In genomic region chr22:26383968-26384576, GRCh38 we compare ENCODE assay signal across 27 cellular contexts.
"Had no signal": no experiment of that assay in that cellular context is flagged by ENCODE, and none has a peak within 500 bp of the region (broad histone marks: within the 10 kb centered on the region; RNA-seq: fewer than 3 reads in every experiment).

No MANE protein-coding gene starts in this region.

- H3K36me3 Mint-ChIP-seq: activated naive CD8-positive, alpha-beta T cell had no signal

- H3K9me3 Mint-ChIP-seq: activated CD4-positive, alpha-beta memory T cell treated with anti-CD3 and anti-CD28 coated beads, Interleukin-2, amount 10 ng/mL, durations not matched to agents 7 days and 5 days; activated CD4-positive, alpha-beta T cell treated with anti-CD3 and anti-CD28 coated beads, Interleukin-2, amount 10 ng/mL, durations not matched to agents 24 days and 14 days; activated T-helper 17 cell treated with anti-CD3 and anti-CD28 coated beads, Interleukin-2, amount 50 U/mL, for 72 hours; central memory CD8-positive, alpha-beta T cell; dendritic cell treated with granulocyte-macrophage colony-stimulating factor and Interleukin-4, amounts not matched to agents 40 ng/mL and 50 ng/mL, for 4 days; endodermal cell had no signal

- DNase-seq: activated CD4-positive, alpha-beta memory T cell treated with anti-CD3 and anti-CD28 coated beads, Interleukin-2, amount 10 ng/mL, durations not matched to agents 7 days and 5 days; activated CD4-positive, alpha-beta T cell treated with anti-CD3 and anti-CD28 coated beads for 36 hours; activated CD4-positive, alpha-beta T cell treated with anti-CD3 and anti-CD28 coated beads, Interleukin-2, amount 10 ng/mL, durations not matched to agents 24 days and 14 days; activated CD4-positive, CD25-positive, alpha-beta regulatory T cell; activated CD4-positive, CD25-positive, alpha-beta regulatory T cell treated with anti-CD3 and anti-CD28 coated beads, Interleukin-2, amount 50 U/mL, for 72 hours; activated CD8-positive, alpha-beta memory T cell treated with anti-CD3 and anti-CD28 coated beads, Interleukin-2, amount 50 U/mL, for 48 hours; activated effector memory CD4-positive, alpha-beta T cell treated with Interleukin-2 at 50 U/mL for 16 hours; activated gamma-delta T cell treated with Interleukin-2 at 50 U/mL for 16 hours; activated naive CD4-positive, alpha-beta T cell treated with anti-CD3 and anti-CD28 coated beads, Interleukin-2, amount 50 U/mL, for 16 hours; activated naive CD4-positive, alpha-beta T cell treated with Interleukin-2 at 50 U/mL for 16 hours; activated T-cell treated with anti-CD3 and anti-CD28 coated beads for 4 hours; activated T-cell treated with anti-CD3 and anti-CD28 coated beads, Interleukin-2, amount 50 U/mL, for 4 hours; amniotic stem cell; anterior cingulate cortex; brain microvascular endothelial cell; dorsolateral prefrontal cortex; effector memory CD4-positive, alpha-beta T cell; endodermal cell; foreskin fibroblast; head of caudate nucleus; T-helper 2 cell had no signal

- H3K27ac Mint-ChIP-seq: activated CD4-positive, alpha-beta memory T cell treated with anti-CD3 and anti-CD28 coated beads, Interleukin-2, amount 10 ng/mL, durations not matched to agents 7 days and 5 days; activated CD4-positive, alpha-beta T cell treated with anti-CD3 and anti-CD28 coated beads for 36 hours; activated CD4-positive, alpha-beta T cell treated with anti-CD3 and anti-CD28 coated beads, Interleukin-2, amount 10 ng/mL, durations not matched to agents 24 days and 14 days; activated naive CD8-positive, alpha-beta T cell; activated T-helper 17 cell treated with anti-CD3 and anti-CD28 coated beads, Interleukin-2, amount 50 U/mL, for 72 hours; dendritic cell treated with granulocyte-macrophage colony-stimulating factor and Interleukin-4, amounts not matched to agents 40 ng/mL and 50 ng/mL, for 4 days; endodermal cell had no signal

- H3K36me3 ChIP-seq: brain microvascular endothelial cell had no signal

- ATAC-seq: activated CD4-positive, alpha-beta T cell treated with anti-CD3 and anti-CD28 coated beads for 36 hours; activated T-cell treated with anti-CD3 and anti-CD28 coated beads, Interleukin-2, amount 50 U/mL, for 4 hours; activated T-helper 17 cell treated with anti-CD3 and anti-CD28 coated beads, Interleukin-2, amount 50 U/mL, for 72 hours; esophagus mucosa had no signal

- H3K4me3 Mint-ChIP-seq: activated CD4-positive, alpha-beta memory T cell treated with anti-CD3 and anti-CD28 coated beads, Interleukin-2, amount 10 ng/mL, durations not matched to agents 7 days and 5 days; activated CD4-positive, alpha-beta T cell treated with anti-CD3 and anti-CD28 coated beads for 36 hours; activated CD4-positive, alpha-beta T cell treated with anti-CD3 and anti-CD28 coated beads, Interleukin-2, amount 10 ng/mL, durations not matched to agents 24 days and 14 days; activated naive CD8-positive, alpha-beta T cell; activated T-cell treated with anti-CD3 and anti-CD28 coated beads, Interleukin-2, amount 50 U/mL, for 4 hours; activated T-helper 17 cell treated with anti-CD3 and anti-CD28 coated beads, Interleukin-2, amount 50 U/mL, for 72 hours; central memory CD8-positive, alpha-beta T cell; dendritic cell treated with granulocyte-macrophage colony-stimulating factor and Interleukin-4, amounts not matched to agents 40 ng/mL and 50 ng/mL, for 4 days; endodermal cell had no signal

- H3K27me3 ChIP-seq: brain microvascular endothelial cell had no signal

- H3K27ac ChIP-seq: brain microvascular endothelial cell, coronary artery, dorsolateral prefrontal cortex had no signal

- H3K4me1 Mint-ChIP-seq: activated CD4-positive, alpha-beta memory T cell treated with anti-CD3 and anti-CD28 coated beads, Interleukin-2, amount 10 ng/mL, durations not matched to agents 7 days and 5 days; activated CD4-positive, alpha-beta T cell treated with anti-CD3 and anti-CD28 coated beads for 36 hours; activated CD4-positive, alpha-beta T cell treated with anti-CD3 and anti-CD28 coated beads, Interleukin-2, amount 10 ng/mL, durations not matched to agents 24 days and 14 days; activated T-helper 17 cell treated with anti-CD3 and anti-CD28 coated beads, Interleukin-2, amount 50 U/mL, for 72 hours; central memory CD8-positive, alpha-beta T cell had no signal

- H3K4me3 ChIP-seq: coronary artery, dorsolateral prefrontal cortex had no signal
